ENCODE assay signal across 28 cellular contexts in the genomic region with DNA sequence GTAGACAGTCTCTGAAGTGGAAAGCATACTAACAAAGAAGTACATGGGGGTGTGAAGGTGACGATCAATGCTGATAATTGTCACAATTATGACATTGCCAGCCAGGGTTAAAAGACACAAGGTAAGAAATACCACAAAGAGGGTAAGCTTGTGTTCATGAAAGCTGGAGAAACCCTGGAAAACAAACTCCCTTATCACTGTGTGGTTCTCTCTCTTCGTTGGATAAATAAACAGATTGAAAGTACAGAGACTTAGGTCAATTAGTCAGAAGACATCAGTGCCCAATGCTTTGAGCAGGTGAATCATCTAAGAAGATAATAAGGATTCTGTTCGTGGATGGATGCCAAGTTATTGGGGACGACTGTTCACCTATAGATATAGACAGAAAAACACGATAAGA. TPM values are rescaled to one million over a fixed set of nuclear protein-coding genes. Genes with fewer than 3 reads are reported as not detected.
"Had no signal": no experiment of that assay in that cellular context is flagged by ENCODE, and none has a peak within 500 bp of the region (broad histone marks: within the 10 kb centered on the region; RNA-seq: fewer than 3 reads in every experiment).

No MANE protein-coding gene starts in this region.

- H3K9me3 ChIP-seq: Peyer's patch, SJCRH30, SK-N-SH had no signal

- H3K4me1 ChIP-seq: SJCRH30 had no signal

- ATAC-seq: activated T-helper 17 cell treated with anti-CD3 and anti-CD28 coated beads, Interleukin-2, amount 50 U/mL, for 72 hours had no signal

- DNase-seq: activated CD4-positive, alpha-beta memory T cell treated with anti-CD3 and anti-CD28 coated beads, Interleukin-2, amount 10 ng/mL, durations not matched to agents 7 days and 5 days; activated CD4-positive, alpha-beta T cell treated with anti-CD3 and anti-CD28 coated beads, Interleukin-2, amount 10 ng/mL, durations not matched to agents 7 days and 5 days; activated CD4-positive, CD25-positive, alpha-beta regulatory T cell; activated gamma-delta T cell; activated naive CD4-positive, alpha-beta T cell treated with anti-CD3 and anti-CD28 coated beads, Interleukin-2, amount 10 ng/mL, durations not matched to agents 7 days and 5 days; activated naive CD8-positive, alpha-beta T cell treated with anti-CD3 and anti-CD28 coated beads for 36 hours; activated T-cell treated with anti-CD3 and anti-CD28 coated beads for 4 hours; activated T-cell treated with anti-CD3 and anti-CD28 coated beads, Interleukin-2, amount 50 U/mL, for 48 hours; anterior cingulate cortex; Karpas-422; MV-4-11; NCI-H1092 treated with DMSO at 0.1 percent for 48 hours; NCI-H1417 treated with DMSO at 0.1 percent for 48 hours; NCI-H1694; NCI-H2029; NCI-H345; NCI-H510A; NCI-H526 treated with DMSO at 0.1 percent for 48 hours; Peyer's patch; Right ventricle myocardium superior; SJCRH30; SK-N-SH; T-helper 1 cell had no signal

- H3K4me3 ChIP-seq: Peyer's patch, SJCRH30 had no signal

- H3K36me3 ChIP-seq: Peyer's patch, SJCRH30 had no signal

- H3K27ac ChIP-seq: RWPE1, SJCRH30, VCaP had no signal

- H3K27me3 ChIP-seq: Peyer's patch, SJCRH30 had no signal

- H3K4me2 ChIP-seq: SK-N-SH had no signal

RNA-seq across cellular contexts. Expression of a gene that starts 22.4 kb away (rescaled TPM):
- total RNA-seq: activated CD4-positive, alpha-beta memory T cell treated with anti-CD3 and anti-CD28 coated beads, Interleukin-2, amount 10 ng/mL, durations not matched to agents 7 days and 5 days; activated CD4-positive, alpha-beta T cell treated with anti-CD3 and anti-CD28 coated beads, Interleukin-2, amount 10 ng/mL, durations not matched to agents 7 days and 5 days; activated CD8-positive, alpha-beta memory T cell treated with anti-CD3 and anti-CD28 coated beads for 36 hours; activated naive CD8-positive, alpha-beta T cell treated with anti-CD3 and anti-CD28 coated beads for 36 hours; activated T-helper 17 cell treated with anti-CD3 and anti-CD28 coated beads, Interleukin-2, amount 50 U/mL, for 72 hours; SJCRH30; T-helper 2 cell treated with Interferon-gamma antibody and Interleukin-4, amounts not matched to agents 100 ng/mL and 5 ng/mL, for 36 hours had no signal
- polyA plus RNA-seq: SK-N-SH had no signal
